36 cellular contexts compared by ENCODE assay signal in the genomic region with DNA sequence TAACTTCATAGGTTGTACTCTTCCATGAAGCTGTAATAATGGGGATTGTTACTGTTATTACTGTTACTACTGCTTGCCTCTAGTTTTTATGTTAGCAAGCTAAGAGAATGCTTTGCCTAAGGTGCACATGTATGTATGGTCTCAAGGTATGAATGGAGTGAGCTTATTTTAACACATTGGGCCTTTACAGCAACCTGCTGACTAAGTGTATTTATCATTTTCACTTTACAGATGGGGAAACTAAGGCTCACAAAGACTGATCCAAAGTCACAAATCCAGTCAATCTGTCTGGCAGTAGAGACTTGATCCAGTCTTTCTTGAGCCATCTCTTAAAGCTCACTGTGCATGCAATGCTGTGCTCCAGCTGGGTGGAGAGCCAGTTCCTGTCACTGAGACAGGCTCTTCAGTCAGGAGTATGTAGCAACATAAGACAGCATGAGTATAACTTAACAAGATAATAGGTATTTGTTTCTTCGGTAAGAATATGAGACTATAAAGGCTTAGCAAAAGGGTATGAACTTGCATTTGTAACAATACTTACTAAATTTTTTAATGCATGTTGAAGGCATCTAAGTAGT.
"Had no signal": no experiment of that assay in that cellular context is flagged by ENCODE, and none has a peak within 500 bp of the region (broad histone marks: within the 10 kb centered on the region; RNA-seq: fewer than 3 reads in every experiment).

No MANE protein-coding gene starts in this region.

- H3K27ac ChIP-seq: adrenal gland, cardiac muscle cell, colonic mucosa, epithelial cell of prostate, lower lobe of right lung, pancreas, prostate gland, thyroid gland, upper lobe of left lung, vagina had no signal

- H3K27me3 ChIP-seq: adrenal gland, cardiac muscle cell, colonic mucosa, pancreas, thyroid gland, upper lobe of left lung, vagina had no signal

- H3K4me3 ChIP-seq: adrenal gland, cardiac muscle cell, colonic mucosa, lower lobe of right lung, pancreas, prostate gland, thyroid gland, upper lobe of left lung, vagina had no signal

- ATAC-seq: activated CD8-positive, alpha-beta T cell treated with anti-CD3 and anti-CD28 coated beads, Interleukin-2, amount 10 ng/mL, durations not matched to agents 7 days and 5 days; left lobe of liver; lower lobe of right lung; naive thymus-derived CD8-positive, alpha-beta T cell; pancreas; T-cell had no signal

- H3K4me3 Mint-ChIP-seq: activated CD4-positive, alpha-beta T cell treated with anti-CD3 and anti-CD28 coated beads for 36 hours; activated CD8-positive, alpha-beta T cell treated with anti-CD3 and anti-CD28 coated beads, Interleukin-2, amount 10 ng/mL, durations not matched to agents 7 days and 5 days; activated naive CD4-positive, alpha-beta T cell treated with anti-CD3 and anti-CD28 coated beads for 36 hours; activated naive CD8-positive, alpha-beta T cell treated with anti-CD3 and anti-CD28 coated beads for 36 hours; activated T-helper 1 cell treated with anti-CD3 and anti-CD28 coated beads, Interleukin-12 subunit alpha, Interleukin-12 subunit beta, Interleukin-2, Interleukin-4 antibody, amounts not matched to agents 30 ng/mL and 10 ng/mL and 1 ng/mL, durations not matched to agents 14 hours and 24 hours and 36 hours; brain; naive thymus-derived CD8-positive, alpha-beta T cell; neural crest cell; T-cell; T-helper 2 cell treated with Interferon-gamma antibody and Interleukin-4, amounts not matched to agents 5 μg/mL and 100 μg/mL, for 36 hours had no signal

- H3K27me3 Mint-ChIP-seq: activated CD4-positive, alpha-beta T cell treated with anti-CD3 and anti-CD28 coated beads for 36 hours; activated naive CD8-positive, alpha-beta T cell treated with anti-CD3 and anti-CD28 coated beads for 36 hours; brain; naive thymus-derived CD8-positive, alpha-beta T cell; T-cell had no signal

- H3K36me3 ChIP-seq: prostate gland, vagina had no signal

- H3K9me3 Mint-ChIP-seq: activated naive CD4-positive, alpha-beta T cell treated with anti-CD3 and anti-CD28 coated beads for 36 hours; activated naive CD8-positive, alpha-beta T cell treated with anti-CD3 and anti-CD28 coated beads for 36 hours; activated T-helper 1 cell treated with anti-CD3 and anti-CD28 coated beads, Interleukin-12 subunit alpha, Interleukin-12 subunit beta, Interleukin-2, Interleukin-4 antibody, amounts not matched to agents 30 ng/mL and 10 ng/mL and 1 ng/mL, durations not matched to agents 14 hours and 24 hours and 36 hours; brain; naive thymus-derived CD8-positive, alpha-beta T cell; neural crest cell; T-cell; T-helper 2 cell treated with Interferon-gamma antibody and Interleukin-4, amounts not matched to agents 5 μg/mL and 100 μg/mL, for 36 hours had no signal

- H3K9me3 ChIP-seq: adrenal gland, colonic mucosa, lower lobe of right lung, pancreas, prostate gland, thyroid gland, upper lobe of left lung, vagina had no signal

- DNase-seq: activated CD4-positive, CD25-positive, alpha-beta regulatory T cell; activated CD8-positive, alpha-beta T cell treated with anti-CD3 and anti-CD28 coated beads, Interleukin-2, amount 10 ng/mL, durations not matched to agents 7 days and 5 days; activated effector memory CD4-positive, alpha-beta T cell treated with anti-CD3 and anti-CD28 coated beads, Interleukin-2, amount 50 U/mL, for 16 hours; activated naive CD8-positive, alpha-beta T cell treated with anti-CD3 and anti-CD28 coated beads for 36 hours; activated T-cell treated with anti-CD3 and anti-CD28 coated beads for 4 hours; adrenal gland; aorta; cerebellar nuclear complex; colonic mucosa; effector CD8-positive, alpha-beta T cell; head of caudate nucleus; kidney glomerular epithelial cell; lower lobe of right lung; mesenchymal stem cell; naive thymus-derived CD8-positive, alpha-beta T cell; nucleus accumbens; pancreas; stimulated activated CD4-positive, alpha-beta T cell treated with anti-CD3 and anti-CD28 coated beads, Interleukin-15, amount 100 ng/mL, for 24 hours; stimulated activated CD4-positive, alpha-beta T cell treated with anti-CD3 and anti-CD28 coated beads, Interleukin-2, amount 100 ng/mL, for 24 hours; stimulated activated naive CD4-positive, alpha-beta T cell; T-cell; thyroid gland; upper lobe of left lung had no signal

- FAIRE-seq: endometrium, frontal cortex, pancreas had no signal

- H3K27ac Mint-ChIP-seq: activated CD4-positive, alpha-beta T cell treated with anti-CD3 and anti-CD28 coated beads for 36 hours; activated CD8-positive, alpha-beta T cell treated with anti-CD3 and anti-CD28 coated beads, Interleukin-2, amount 10 ng/mL, durations not matched to agents 7 days and 5 days; activated naive CD4-positive, alpha-beta T cell treated with anti-CD3 and anti-CD28 coated beads for 36 hours; activated naive CD8-positive, alpha-beta T cell treated with anti-CD3 and anti-CD28 coated beads for 36 hours; activated T-helper 1 cell treated with anti-CD3 and anti-CD28 coated beads, Interleukin-12 subunit alpha, Interleukin-12 subunit beta, Interleukin-2, Interleukin-4 antibody, amounts not matched to agents 30 ng/mL and 10 ng/mL and 1 ng/mL, durations not matched to agents 14 hours and 24 hours and 36 hours; brain; T-cell; T-helper 2 cell treated with Interferon-gamma antibody and Interleukin-4, amounts not matched to agents 5 μg/mL and 100 μg/mL, for 36 hours had no signal

- H3K4me1 ChIP-seq: colonic mucosa, prostate gland, vagina had no signal
